19 cellular contexts compared by ENCODE assay signal in genomic region chr11:10897150-10897549, GRCh38.
"Had no signal": no experiment of that assay in that cellular context is flagged by ENCODE, and none has a peak within 500 bp of the region (broad histone marks: within the 10 kb centered on the region; RNA-seq: fewer than 3 reads in every experiment).

No MANE protein-coding gene starts in this region.

- H3K27ac ChIP-seq: cardiac muscle cell, lower lobe of right lung, tibial artery had no signal

- H3K27me3 ChIP-seq: cardiac muscle cell, tibial artery had no signal

- H3K9me3 Mint-ChIP-seq: activated naive CD4-positive, alpha-beta T cell treated with anti-CD3 and anti-CD28 coated beads for 36 hours; activated T-cell treated with anti-CD3 and anti-CD28 coated beads, Interleukin-2, amount 50 U/mL, for 24 hours; naive thymus-derived CD4-positive, alpha-beta T cell; neural crest cell; stimulated activated naive CD8-positive, alpha-beta T cell treated with anti-CD3 and anti-CD28 coated beads, Interleukin-15, amount 100 ng/mL, for 72 hours had no signal

- ATAC-seq: activated CD4-positive, alpha-beta T cell treated with anti-CD3 and anti-CD28 coated beads for 36 hours; lower lobe of right lung; stimulated activated naive CD8-positive, alpha-beta T cell treated with anti-CD3 and anti-CD28 coated beads, Interleukin-15, amount 100 ng/mL, for 72 hours had no signal

- H3K4me3 Mint-ChIP-seq: activated B cell treated with CpG ODN at 0.5 μM for 24 hours; activated CD4-positive, alpha-beta T cell treated with anti-CD3 and anti-CD28 coated beads for 36 hours; activated naive CD4-positive, alpha-beta T cell treated with anti-CD3 and anti-CD28 coated beads for 36 hours; activated T-cell treated with anti-CD3 and anti-CD28 coated beads, Interleukin-2, amount 50 U/mL, for 24 hours; naive thymus-derived CD4-positive, alpha-beta T cell; neural crest cell; stimulated activated naive CD8-positive, alpha-beta T cell treated with anti-CD3 and anti-CD28 coated beads, Interleukin-15, amount 100 ng/mL, for 72 hours had no signal

- DNase-seq: activated B cell treated with CpG ODN at 0.5 μM for 24 hours; activated CD4-positive, alpha-beta T cell treated with anti-CD3 and anti-CD28 coated beads for 36 hours; activated CD4-positive, alpha-beta T cell treated with anti-CD3 and anti-CD28 coated beads, Interleukin-2, amount 50 U/mL, for 4 hours; activated CD8-positive, alpha-beta memory T cell treated with anti-CD3 and anti-CD28 coated beads for 24 hours; activated CD8-positive, alpha-beta memory T cell treated with anti-CD3 and anti-CD28 coated beads, Interleukin-2, amount 50 U/mL, for 4 hours; activated naive CD4-positive, alpha-beta T cell treated with anti-CD3 and anti-CD28 coated beads for 36 hours; activated T-cell treated with anti-CD3 and anti-CD28 coated beads, Interleukin-2, amount 50 U/mL, for 24 hours; dermis blood vessel endothelial cell; effector CD8-positive, alpha-beta T cell; lower lobe of right lung; naive thymus-derived CD4-positive, alpha-beta T cell; posterior cingulate gyrus; retina; stimulated activated CD4-positive, alpha-beta T cell treated with anti-CD3 and anti-CD28 coated beads, Interleukin-4, amount 100 ng/mL, for 4 hours; stimulated activated naive CD8-positive, alpha-beta T cell treated with anti-CD3 and anti-CD28 coated beads, Interleukin-15, amount 100 ng/mL, for 72 hours; T-helper 9 cell; tibial artery had no signal

- H3K27me3 Mint-ChIP-seq: activated B cell treated with CpG ODN at 0.5 μM for 24 hours; activated CD4-positive, alpha-beta T cell treated with anti-CD3 and anti-CD28 coated beads for 36 hours; activated T-cell treated with anti-CD3 and anti-CD28 coated beads, Interleukin-2, amount 50 U/mL, for 24 hours; stimulated activated naive CD8-positive, alpha-beta T cell treated with anti-CD3 and anti-CD28 coated beads, Interleukin-15, amount 100 ng/mL, for 72 hours had no signal

- H3K27ac Mint-ChIP-seq: activated B cell treated with CpG ODN at 0.5 μM for 24 hours; activated CD4-positive, alpha-beta T cell treated with anti-CD3 and anti-CD28 coated beads for 36 hours; activated naive CD4-positive, alpha-beta T cell treated with anti-CD3 and anti-CD28 coated beads for 36 hours; activated T-cell treated with anti-CD3 and anti-CD28 coated beads, Interleukin-2, amount 50 U/mL, for 24 hours; naive thymus-derived CD4-positive, alpha-beta T cell had no signal

- H3K36me3 ChIP-seq: cardiac muscle cell, lower lobe of right lung, tibial artery had no signal

- H3K4me3 ChIP-seq: cardiac muscle cell, lower lobe of right lung, tibial artery had no signal

- H3K9me3 ChIP-seq: lower lobe of right lung, tibial artery had no signal
